8 cellular contexts compared by ENCODE assay signal in the genomic region with DNA sequence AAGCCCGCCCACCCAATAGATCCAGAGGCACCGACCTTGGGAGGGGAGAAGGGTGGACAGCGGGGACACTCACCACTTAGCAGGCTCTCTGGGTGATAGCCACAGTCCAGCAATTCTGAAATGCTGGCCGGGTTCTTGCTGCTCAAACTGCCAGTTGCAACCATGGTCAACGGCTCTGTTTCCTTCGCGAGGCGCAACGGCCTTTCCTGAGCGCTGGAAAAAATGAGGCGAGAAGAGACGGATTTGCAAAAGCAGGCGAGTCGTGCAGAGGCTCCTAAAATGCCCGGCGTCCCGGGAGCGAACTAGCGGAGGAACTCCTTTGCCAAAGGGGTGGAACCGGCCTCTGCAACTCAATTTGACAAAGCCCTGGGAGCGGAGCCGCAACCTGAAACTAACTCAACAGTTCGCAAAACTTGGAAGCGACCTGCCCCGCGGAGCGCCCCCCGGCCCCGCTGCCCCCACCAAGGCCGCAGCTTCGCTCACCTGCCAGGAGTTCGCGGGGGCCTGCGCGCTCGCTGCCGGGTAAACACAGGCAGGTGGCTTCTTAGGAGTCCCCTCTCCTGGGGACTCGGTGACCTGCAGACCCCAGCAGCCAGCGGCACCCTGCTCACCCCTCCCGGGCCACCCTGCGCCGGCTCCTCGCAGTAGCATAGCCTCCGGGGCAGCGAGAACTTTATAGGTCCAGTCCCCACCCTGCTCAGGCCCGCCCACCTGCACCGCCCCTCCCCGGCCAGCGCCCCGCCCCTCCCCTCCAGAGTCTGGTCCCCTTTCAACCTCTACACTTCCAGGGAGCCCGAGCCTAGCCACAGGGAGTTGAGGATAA. TPM values are rescaled to one million over a fixed set of nuclear protein-coding genes. Genes with fewer than 3 reads are reported as not detected.
DNase-seq lines count a peak whose midpoint lies in the region; ATAC-seq and TF ChIP-seq lines count a peak whose summit lies in the region.

A gene with protein sequence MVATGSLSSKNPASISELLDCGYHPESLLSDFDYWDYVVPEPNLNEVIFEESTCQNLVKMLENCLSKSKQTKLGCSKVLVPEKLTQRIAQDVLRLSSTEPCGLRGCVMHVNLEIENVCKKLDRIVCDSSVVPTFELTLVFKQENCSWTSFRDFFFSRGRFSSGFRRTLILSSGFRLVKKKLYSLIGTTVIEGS (minus strand): TSS at position 649 of the 823 bp plus-strand sequence. CDS start 485 bp downstream, at position 164.

- peaks cover 9% of the 10 kb centered on the region for H3K4me1 Mint-ChIP-seq in Calu3 (ENCODE audit: low read depth, unreplicated experiment)

- peak within 1 kb of the TSS; percentile 69 for H3K4me3 Mint-ChIP-seq in Calu3 (ENCODE audit: low read depth, unreplicated experiment)

- H3K4me3 ChIP-seq in iPS DF 6.9 (ENCODE audit: low read length), result peak within 1 kb of the TSS; percentile 55

- H3K9me3 ChIP-seq in iPS DF 6.9 (ENCODE audit: control insufficient read depth, insufficient read depth, low read length), result no peaks in the 10 kb centered on the region

- no peaks in the 10 kb centered on the region for H3K36me3 ChIP-seq in iPS DF 6.9 (ENCODE audit: control insufficient read depth, insufficient read depth, low read length)

- no peaks in the 10 kb centered on the region for H3K9me3 Mint-ChIP-seq in Calu3 (ENCODE audit: low read depth, unreplicated experiment)

- peaks cover 1% of the 10 kb centered on the region; the same call in 1 of the 2 replicates for H3K4me1 ChIP-seq in iPS DF 6.9 (ENCODE audit: control insufficient read depth, insufficient read depth, low read length)

- ATAC-seq in GM18517 (IDR thresholded peaks at IDR 0.05; ENCODE audit: unreplicated experiment) (no peak), HG03571 (IDR thresholded peaks at IDR 0.05; ENCODE audit: unreplicated experiment) (no peak)

- DNase-seq in Calu3, result peak; percentile 45
- peak; percentile 14 for DNase-seq in HuH-7 (ENCODE audit: low spot score)
- DNase-seq in amniotic epithelial cell (ENCODE audit: low read depth), result peak; percentile 24
- no peak for DNase-seq in iPS DF 6.9 (ENCODE audit: low read depth, low spot score)
- DNase-seq in retina, result peak; percentile 65
- no peak for DNase-seq in RPMI8226

- intact Hi-C loops in Calu3 (cut with micrococcal nuclease; ENCODE audit: unreplicated experiment), result no loop called here

- no TSS peak for BruUV-seq in Calu3 (replicated peaks; lab: Mats Ljungman, UMichigan)

- no CpG with 5 or more reads among the region's 51 CpGs for WGBS in iPS DF 6.9 (ENCODE audit: insufficient coverage, insufficient read length)

- CTCF ChIA-PET in Calu3 (lab: Charles Lee), result interaction anchor here (0.6 kb wide), 1 partner anchor 21 kb away, joined by 5 read pairs; no protein-coding TSS in a partner anchor

- no peak within 1 kb of the TSS for H3K27ac ChIP-seq in iPS DF 6.9 (ENCODE audit: low read length)

- no peak for TF ChIP-seq CTCF in Calu3 (IDR thresholded peaks at IDR 0.05; ENCODE audit: unreplicated experiment)

- H3K27me3 Mint-ChIP-seq in Calu3 (ENCODE audit: unreplicated experiment), result no peaks in the 10 kb centered on the region

- H3K27me3 ChIP-seq in iPS DF 6.9 (ENCODE audit: control insufficient read depth, insufficient read depth, low read length), result peaks cover 5% of the 10 kb centered on the region; the same call in 1 of the 2 replicates

- H3K36me3 Mint-ChIP-seq in Calu3 (ENCODE audit: insufficient read depth, unreplicated experiment), result peaks cover 14% of the 10 kb centered on the region

- no peak within 1 kb of the TSS for H3K27ac Mint-ChIP-seq in Calu3 (ENCODE audit: unreplicated experiment)

RNA-seq across cellular contexts. Expression of the gene that starts here (rescaled TPM):
- 0.57 and 1.2 TPM in 2 replicates for total RNA-seq in Calu3 (2022)

Comparison
In these comparisons a context has a peak if more than half of its experiments do, and no peak if none do; other contexts are left out.
1. DNase-seq: peak in Calu3 (single experiment), HuH-7 (single experiment), amniotic epithelial cell (single experiment) and retina (single experiment); none in iPS DF 6.9 (single experiment) and RPMI8226 (single experiment).